23 cellular contexts compared by ENCODE assay signal in genomic region chr11:112597290-112597689, GRCh38.
DNase-seq lines count a peak whose midpoint lies in the region; ATAC-seq and TF ChIP-seq lines count a peak whose summit lies in the region.
"Had no signal": no experiment of that assay in that cellular context is flagged by ENCODE, and none has a peak within 500 bp of the region (broad histone marks: within the 10 kb centered on the region; RNA-seq: fewer than 3 reads in every experiment).

No MANE protein-coding gene starts in this region.

- H3K4me3 ChIP-seq in Jurkat, Clone E6-1 (ENCODE audit: low read length): no peak overlapping the region
- no peak overlapping the region for H3K4me3 ChIP-seq in coronary artery
- H3K4me3 ChIP-seq: A549; BLaER1 treated with 17β-estradiol and CSF1 and Interleukin-3, amounts not matched to agents 10 nM and 100 nM; GM12878; GM23338 had no signal

- peaks cover 23% of the 10 kb centered on the region for H3K27me3 Mint-ChIP-seq in central memory CD8-positive, alpha-beta T cell
- H3K27me3 Mint-ChIP-seq: CD4-positive, alpha-beta T cell had no signal

- no peak overlapping the region for H3K4me3 Mint-ChIP-seq in central memory CD8-positive, alpha-beta T cell
- H3K4me3 Mint-ChIP-seq: CD14-positive monocyte; CD4-positive, alpha-beta T cell; CD8-positive, alpha-beta memory T cell; GM23338; H9 had no signal

- no peak for ATAC-seq in central memory CD8-positive, alpha-beta T cell (replicated peaks; ENCODE audit: extremely low read depth, poor library complexity, severe bottlenecking)
- ATAC-seq in Right ventricle myocardium inferior: no peak
- ATAC-seq: A549, GM12878, HCT116 had no signal

- no peak overlapping the region for H3K27ac ChIP-seq in substantia nigra (ENCODE audit: low read depth, low read length, poor library complexity, severe bottlenecking)
- H3K27ac ChIP-seq in coronary artery: no peak overlapping the region
- H3K27ac ChIP-seq: A549; BLaER1 treated with 17β-estradiol and CSF1 and Interleukin-3, amounts not matched to agents 10 nM and 100 nM had no signal

- intact Hi-C loops in Right ventricle myocardium inferior (cut with DNase I): no loop called here

- no peaks in the 10 kb centered on the region for H3K36me3 Mint-ChIP-seq in central memory CD8-positive, alpha-beta T cell (ENCODE audit: insufficient read depth)
- H3K36me3 Mint-ChIP-seq: CD14-positive monocyte; CD8-positive, alpha-beta memory T cell had no signal

- DNase-seq in Jurkat, Clone E6-1 (ENCODE audit: low read depth, low spot score): peak; percentile 60
- peak; percentile 83 for DNase-seq in NCI-H526 treated with DMSO at 0.1 percent for 48 hours (lab: John Stamatoyannopoulos, UW)
- DNase-seq in central memory CD8-positive, alpha-beta T cell (ENCODE audit: low spot score in 2 of 2): no peak
- DNase-seq in substantia nigra (lab: John Stamatoyannopoulos, UW): no peak
- DNase-seq in coronary artery (ENCODE audit: low spot score): no peak
- no peak for DNase-seq in Right ventricle myocardium inferior (ENCODE audit: missing footprints)
- DNase-seq: 8988T; ACHN; AML-193; BE2C; CD4-positive, alpha-beta T cell; CD8-positive, alpha-beta memory T cell; DMS 273 treated with DMSO at 0.1 percent for 48 hours; DMS79; EL; GDM1; H9 had no signal

- H3K9me3 Mint-ChIP-seq in central memory CD8-positive, alpha-beta T cell: no peaks in the 10 kb centered on the region
- H3K9me3 Mint-ChIP-seq: CD4-positive, alpha-beta T cell; CD8-positive, alpha-beta memory T cell had no signal

- no peaks in the 10 kb centered on the region for H3K4me1 Mint-ChIP-seq in central memory CD8-positive, alpha-beta T cell
- H3K4me1 Mint-ChIP-seq: CD8-positive, alpha-beta memory T cell had no signal

- peak overlapping the region; percentile 19 for H3K27ac Mint-ChIP-seq in central memory CD8-positive, alpha-beta T cell (ENCODE audit: low read depth)
- H3K27ac Mint-ChIP-seq: CD14-positive monocyte; CD4-positive, alpha-beta T cell; CD8-positive, alpha-beta memory T cell; GM23338 had no signal

- TF ChIP-seq CTCF in coronary artery (IDR thresholded peaks at IDR 0.05): no peak

Comparison
In these comparisons a context has a peak if more than half of its experiments do, and no peak if none do; other contexts are left out.
1. DNase-seq: peak in Jurkat, Clone E6-1 (single experiment) and NCI-H526 treated with DMSO at 0.1 percent for 48 hours (single experiment); none in central memory CD8-positive, alpha-beta T cell (0 of 2), substantia nigra (0 of 49), coronary artery (single experiment) and Right ventricle myocardium inferior (single experiment).